26 cellular contexts compared by ENCODE assay signal in the genomic region with DNA sequence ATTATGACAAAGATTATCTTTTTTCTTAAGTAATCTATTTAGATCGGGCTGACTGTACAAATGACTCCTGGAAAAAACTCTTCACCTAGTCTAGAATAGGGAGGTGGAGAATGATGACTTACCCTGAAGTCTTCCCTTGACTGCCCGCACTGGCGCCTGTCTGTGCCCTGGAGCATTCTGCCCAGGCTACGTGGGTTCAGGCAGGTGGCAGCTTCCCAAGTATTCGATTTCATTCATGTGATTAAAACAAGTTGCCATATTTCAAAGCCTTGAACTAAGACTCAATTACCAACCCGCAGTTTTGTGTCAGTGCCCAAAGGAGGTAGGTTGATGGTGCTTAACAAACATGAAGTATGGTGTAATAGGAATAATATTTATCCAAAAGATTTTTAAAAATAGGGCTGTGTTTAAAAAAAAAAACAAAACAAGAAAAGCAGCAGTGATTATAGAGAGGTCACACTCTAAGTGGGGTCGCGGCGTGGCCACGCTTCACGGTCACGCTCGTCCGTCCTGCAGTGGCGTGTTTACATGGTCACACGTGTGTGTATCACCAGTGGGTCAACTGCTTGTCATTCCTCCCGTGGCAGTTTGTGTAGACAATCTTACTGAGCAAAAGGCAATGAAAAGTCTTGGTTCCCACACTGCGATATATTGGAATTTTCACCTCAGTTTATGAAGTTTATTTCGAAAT. TPM values are rescaled to one million over a fixed set of nuclear protein-coding genes. Genes with fewer than 3 reads are reported as not detected.
A peak's percentile ranks its signal among the peaks of the same experiment; 100 is the strongest.
DNase-seq lines count a peak whose midpoint lies in the region; ATAC-seq, FAIRE-seq and TF ChIP-seq lines count a peak whose summit lies in the region.
"Had no signal": no experiment of that assay in that cellular context is flagged by ENCODE, and none has a peak within 500 bp of the region (broad histone marks: within the 10 kb centered on the region; RNA-seq: fewer than 3 reads in every experiment).

No MANE protein-coding gene starts in this region.

- peak overlapping the region; percentile 69 for H3K27ac ChIP-seq in keratinocyte (ENCODE audit: control insufficient read depth, insufficient read depth, low read length)
- no peak overlapping the region for H3K27ac ChIP-seq in mesendoderm (ENCODE audit: low read depth, low read length)
- H3K27ac ChIP-seq: 22Rv1; BLaER1 treated with 17β-estradiol and CSF1 and Interleukin-3, amounts not matched to agents 10 nM and 100 nM had no signal

- dilution Hi-C loops in keratinocyte (cut with MboI; ENCODE audit: extremely low pct_ligation_motif_present, low sequenced_read_pairs) = no loop called here

- H3K4me1 ChIP-seq in keratinocyte (ENCODE audit: control insufficient read depth, extremely low read depth, insufficient read depth, low read length) (peaks cover 30% of the 10 kb centered on the region), mesendoderm (ENCODE audit: control insufficient read depth, low read depth, low read length) (no peaks in the 10 kb centered on the region)
- H3K4me1 ChIP-seq: Caco-2 had no signal

- H3K9me1 ChIP-seq in keratinocyte (ENCODE audit: control insufficient read depth, extremely low read depth, insufficient read depth, low read length) = peaks cover 8% of the 10 kb centered on the region

- no peak overlapping the region for H3K9ac ChIP-seq in keratinocyte (ENCODE audit: control insufficient read depth, extremely low read depth, insufficient read depth, low read length)
- no peak overlapping the region for H3K9ac ChIP-seq in mesendoderm (ENCODE audit: low read length)
- H3K9ac ChIP-seq: BLaER1 treated with 17β-estradiol and CSF1 and Interleukin-3, amounts not matched to agents 10 nM and 100 nM had no signal

- H3K79me1 ChIP-seq in mesendoderm (ENCODE audit: low read length) = peaks cover 6% of the 10 kb centered on the region

- H4K5ac ChIP-seq in mesendoderm (ENCODE audit: low read length) = no peak overlapping the region

- no peak for ATAC-seq in T-helper 17 cell
- no peak for ATAC-seq in effector memory CD8-positive, alpha-beta T cell (replicated peaks)

- peak overlapping the region; percentile 23 for H3K27ac Mint-ChIP-seq in activated CD4-positive, alpha-beta memory T cell treated with anti-CD3 and anti-CD28 coated beads for 36 hours
- no peak overlapping the region for H3K27ac Mint-ChIP-seq in activated CD4-positive, alpha-beta memory T cell treated with anti-CD3 and anti-CD28 coated beads, Interleukin-2, amount 10 ng/mL, durations not matched to agents 7 days and 5 days
- no peak overlapping the region for H3K27ac Mint-ChIP-seq in T-helper 17 cell
- no peak overlapping the region for H3K27ac Mint-ChIP-seq in effector memory CD8-positive, alpha-beta T cell

- H3K79me2 ChIP-seq in keratinocyte (ENCODE audit: control insufficient read depth, insufficient read depth, low read length) = no peaks in the 10 kb centered on the region
- peaks cover 3% of the 10 kb centered on the region for H3K79me2 ChIP-seq in mesendoderm (ENCODE audit: control insufficient read depth, insufficient read depth, low read length)

- H3K4me3 ChIP-seq in keratinocyte (ENCODE audit: control insufficient read depth in 2 of 3, extremely low read depth in 1 of 3, insufficient read depth in 2 of 3, low read depth in 1 of 3, low read length in 3 of 3) (no peak overlapping the region), mesendoderm (ENCODE audit: low read length) (no peak overlapping the region)
- H3K4me3 ChIP-seq: BLaER1 treated with 17β-estradiol and CSF1 and Interleukin-3, amounts not matched to agents 10 nM and 100 nM had no signal

- no peak for DNase-seq in activated CD4-positive, alpha-beta memory T cell treated with anti-CD3 and anti-CD28 coated beads for 36 hours
- no peak for DNase-seq in activated CD4-positive, alpha-beta memory T cell treated with anti-CD3 and anti-CD28 coated beads, Interleukin-2, amount 10 ng/mL, durations not matched to agents 7 days and 5 days
- DNase-seq in T-helper 17 cell (no peak), keratinocyte (ENCODE audit: low read depth, low spot score) (no peak), mesendoderm (no peak), NCI-H2171 (lab: John Stamatoyannopoulos, UW) (no peak), glomerular visceral epithelial cell (ENCODE audit: extremely low spot score) (no peak)
- DNase-seq in effector memory CD8-positive, alpha-beta T cell = no peak
- DNase-seq: Caco-2; CD4-positive, alpha-beta memory T cell; DMS 273 treated with DMSO at 0.1 percent for 48 hours; DMS79 treated with DMSO at 0.1 percent for 48 hours; GOT3; HCEC 1CT; IMR-90; NCI-H1694; NCI-H2081; NCI-H2171 treated with DMSO at 0.1 percent for 48 hours; NCI-H524 treated with DMSO at 0.1 percent for 48 hours; NCI-H82; Right ventricle myocardium superior had no signal

- H4K20me1 ChIP-seq in keratinocyte (ENCODE audit: control insufficient read depth, extremely low read depth, insufficient read depth, low read length) = peaks cover 13% of the 10 kb centered on the region

- H3K27me3 Mint-ChIP-seq in activated CD4-positive, alpha-beta memory T cell treated with anti-CD3 and anti-CD28 coated beads for 36 hours = no peaks in the 10 kb centered on the region
- H3K27me3 Mint-ChIP-seq in activated CD4-positive, alpha-beta memory T cell treated with anti-CD3 and anti-CD28 coated beads, Interleukin-2, amount 10 ng/mL, durations not matched to agents 7 days and 5 days = no peaks in the 10 kb centered on the region
- no peaks in the 10 kb centered on the region for H3K27me3 Mint-ChIP-seq in T-helper 17 cell
- no peaks in the 10 kb centered on the region for H3K27me3 Mint-ChIP-seq in effector memory CD8-positive, alpha-beta T cell
- H3K27me3 Mint-ChIP-seq: CD4-positive, alpha-beta memory T cell had no signal

- H2AFZ ChIP-seq in keratinocyte (ENCODE audit: control insufficient read depth, low read length) = no peak overlapping the region

- H2BK15ac ChIP-seq in mesendoderm (replicated peaks; ENCODE audit: low read depth) = no peak overlapping the region

- no peak for TF ChIP-seq CTCF in keratinocyte (optimal IDR thresholded peaks at IDR 0.05 in 1 of 3, IDR thresholded peaks at IDR 0.05 in 1 of 3, conservative IDR thresholded peaks at IDR 0.05 in 1 of 3; ENCODE audit: extremely low read depth in 1 of 3, insufficient read depth in 2 of 3, low read length in 3 of 3)

- WGBS in mesendoderm (ENCODE audit: extremely low coverage, insufficient coverage, low lambda C conversion rate) = no CpG with 5 or more reads among the region's 19 CpGs

- H3K9me3 ChIP-seq in T-helper 17 cell (ENCODE audit: control insufficient read depth, low read length, poor library complexity, severe bottlenecking) (no peaks in the 10 kb centered on the region), keratinocyte (ENCODE audit: control insufficient read depth, low read depth, low read length) (no peaks in the 10 kb centered on the region)
- H3K9me3 ChIP-seq: Caco-2 had no signal

- no peaks in the 10 kb centered on the region for H3K9me3 Mint-ChIP-seq in activated CD4-positive, alpha-beta memory T cell treated with anti-CD3 and anti-CD28 coated beads for 36 hours
- no peaks in the 10 kb centered on the region for H3K9me3 Mint-ChIP-seq in activated CD4-positive, alpha-beta memory T cell treated with anti-CD3 and anti-CD28 coated beads, Interleukin-2, amount 10 ng/mL, durations not matched to agents 7 days and 5 days
- H3K9me3 Mint-ChIP-seq in effector memory CD8-positive, alpha-beta T cell = no peaks in the 10 kb centered on the region
- H3K9me3 Mint-ChIP-seq: CD4-positive, alpha-beta memory T cell had no signal

- CTCF ChIA-PET in activated CD4-positive, alpha-beta memory T cell treated with anti-CD3 and anti-CD28 coated beads for 36 hours (lab: Charles Lee) = no interaction called here
- CTCF ChIA-PET in activated CD4-positive, alpha-beta memory T cell treated with anti-CD3 and anti-CD28 coated beads, Interleukin-2, amount 10 ng/mL, durations not matched to agents 7 days and 5 days (lab: Charles Lee) = interaction anchor here (1.4 kb wide), 1 partner anchor 10 kb away, joined by 4 read pairs; no protein-coding TSS in a partner anchor

- H3K36me3 ChIP-seq in keratinocyte (ENCODE audit: control insufficient read depth in 2 of 2, extremely low read depth in 1 of 2, insufficient read depth in 2 of 2, low read length in 2 of 2) = peaks cover 19 to 32% of the 10 kb centered on the region in 2 experiments
- peaks cover 12% of the 10 kb centered on the region for H3K36me3 ChIP-seq in mesendoderm (ENCODE audit: control insufficient read depth, insufficient read depth, low read length)

- H3K18ac ChIP-seq in mesendoderm (ENCODE audit: low read length) = no peak overlapping the region

- H2BK120ac ChIP-seq in mesendoderm (ENCODE audit: low read depth, low read length) = no peak overlapping the region

- peaks cover 54% of the 10 kb centered on the region for H3K36me3 Mint-ChIP-seq in activated CD4-positive, alpha-beta memory T cell treated with anti-CD3 and anti-CD28 coated beads for 36 hours
- H3K36me3 Mint-ChIP-seq in activated CD4-positive, alpha-beta memory T cell treated with anti-CD3 and anti-CD28 coated beads, Interleukin-2, amount 10 ng/mL, durations not matched to agents 7 days and 5 days (ENCODE audit: low read depth) = peaks cover 86% of the 10 kb centered on the region
- peaks cover 5% of the 10 kb centered on the region for H3K36me3 Mint-ChIP-seq in T-helper 17 cell (ENCODE audit: low read depth)
- H3K36me3 Mint-ChIP-seq in effector memory CD8-positive, alpha-beta T cell (ENCODE audit: insufficient read depth) = peaks cover 71% of the 10 kb centered on the region

- FAIRE-seq in keratinocyte (lab: Jason Lieb, UNC) = no peak
- FAIRE-seq: GM12892, GM19239, RCC 7860 had no signal

- no peak overlapping the region for H3K56ac ChIP-seq in mesendoderm (ENCODE audit: low read length)

- H3K4me3 Mint-ChIP-seq in activated CD4-positive, alpha-beta memory T cell treated with anti-CD3 and anti-CD28 coated beads for 36 hours = no peak overlapping the region
- H3K4me3 Mint-ChIP-seq in activated CD4-positive, alpha-beta memory T cell treated with anti-CD3 and anti-CD28 coated beads, Interleukin-2, amount 10 ng/mL, durations not matched to agents 7 days and 5 days = no peak overlapping the region
- peak overlapping the region; percentile 19 for H3K4me3 Mint-ChIP-seq in T-helper 17 cell
- H3K4me3 Mint-ChIP-seq in effector memory CD8-positive, alpha-beta T cell = no peak overlapping the region
- H3K4me3 Mint-ChIP-seq: CD4-positive, alpha-beta memory T cell had no signal

- H3K4me2 ChIP-seq in keratinocyte (ENCODE audit: control insufficient read depth, extremely low read depth, insufficient read depth, low read depth, low read length) (no peak overlapping the region), mesendoderm (ENCODE audit: low read length) (no peak overlapping the region)
- H3K4me2 ChIP-seq: BLaER1 treated with 17β-estradiol and CSF1 and Interleukin-3, amounts not matched to agents 10 nM and 100 nM had no signal

- H4K8ac ChIP-seq in mesendoderm (ENCODE audit: low read depth, low read length) = no peak overlapping the region

- POLR2A ChIA-PET in activated CD4-positive, alpha-beta memory T cell treated with anti-CD3 and anti-CD28 coated beads for 36 hours (lab: Charles Lee) = no interaction called here
- POLR2A ChIA-PET in activated CD4-positive, alpha-beta memory T cell treated with anti-CD3 and anti-CD28 coated beads, Interleukin-2, amount 10 ng/mL, durations not matched to agents 7 days and 5 days (lab: Charles Lee) = interaction anchor here (0.7 to 1.2 kb wide), 2 partner anchors 12 to 103 kb away, joined by 3 read pairs; no protein-coding TSS in a partner anchor

- H3K27me3 ChIP-seq in keratinocyte (ENCODE audit: control insufficient read depth, extremely low read depth, insufficient read depth, low read length) (no peaks in the 10 kb centered on the region), mesendoderm (ENCODE audit: insufficient read depth, low read length, poor library complexity) (no peaks in the 10 kb centered on the region)
- H3K27me3 ChIP-seq: BLaER1 treated with 17β-estradiol and CSF1 and Interleukin-3, amounts not matched to agents 10 nM and 100 nM had no signal

- intact Hi-C loops in activated CD4-positive, alpha-beta memory T cell treated with anti-CD3 and anti-CD28 coated beads for 36 hours (cut with micrococcal nuclease) = no loop called here

- H2AK5ac ChIP-seq in mesendoderm (ENCODE audit: low read length) = no peak overlapping the region

- no peak overlapping the region for H3K4ac ChIP-seq in mesendoderm (ENCODE audit: low read depth, low read length)

- no peak overlapping the region for H3K23ac ChIP-seq in mesendoderm (ENCODE audit: low read length)

- H3K4me1 Mint-ChIP-seq in activated CD4-positive, alpha-beta memory T cell treated with anti-CD3 and anti-CD28 coated beads for 36 hours (ENCODE audit: low read depth) = peaks cover 27% of the 10 kb centered on the region
- peaks cover 33% of the 10 kb centered on the region for H3K4me1 Mint-ChIP-seq in activated CD4-positive, alpha-beta memory T cell treated with anti-CD3 and anti-CD28 coated beads, Interleukin-2, amount 10 ng/mL, durations not matched to agents 7 days and 5 days
- peaks cover 3% of the 10 kb centered on the region for H3K4me1 Mint-ChIP-seq in T-helper 17 cell
- H3K4me1 Mint-ChIP-seq in effector memory CD8-positive, alpha-beta T cell (ENCODE audit: low read depth in 2 of 2) = peaks cover 3 to 11% of the 10 kb centered on the region in 2 donors

- no peak overlapping the region for H2BK5ac ChIP-seq in mesendoderm (ENCODE audit: low read length)

RNA-seq across cellular contexts. Expression of a gene that starts 10.8 kb away (rescaled TPM):
- total RNA-seq in activated CD4-positive, alpha-beta memory T cell treated with anti-CD3 and anti-CD28 coated beads for 36 hours = 10 to 100 TPM; 94.9 to 96.9 TPM
- 100 to 1,000 TPM; 276 to 283 TPM for total RNA-seq in activated CD4-positive, alpha-beta memory T cell treated with anti-CD3 and anti-CD28 coated beads, Interleukin-2, amount 10 ng/mL, durations not matched to agents 7 days and 5 days
- 10 to 100 TPM; 53.3 to 55.1 TPM for total RNA-seq in T-helper 17 cell
- 62.2 to 115 TPM (median 104 TPM) in 3 replicates for polyA plus RNA-seq in keratinocyte
- 45.2 TPM for polyA plus RNA-seq in keratinocyte (2011; ENCODE audit: low read depth)
- polyA plus RNA-seq in keratinocyte (2011; cell fraction: cytosol; rRNA removed) = 56.1 and 81.7 TPM in 2 replicates
- 98.9 and 108 TPM in 2 replicates for polyA plus RNA-seq in keratinocyte (2011; cell fraction: nucleus; rRNA removed)
- 40.6 and 90.7 TPM in 2 replicates for polyA plus RNA-seq in keratinocyte (2012; ENCODE audit: low replicate concordance)
- 68.5 to 127 TPM (median 102 TPM) in 3 replicates for polyA minus RNA-seq in keratinocyte
- polyA minus RNA-seq in keratinocyte (2011; cell fraction: cytosol; rRNA and poly(A)+ RNA removed) = 89.0 TPM
- 118 and 127 TPM in 2 replicates for polyA minus RNA-seq in keratinocyte (2011; cell fraction: nucleus; rRNA and poly(A)+ RNA removed)
- polyA plus RNA-seq in mesendoderm (2013, experiment 1 of 2) = 72.9 TPM
- 77.6 TPM for polyA plus RNA-seq in mesendoderm (2013, experiment 2 of 2)
